24 cellular contexts compared by ENCODE assay signal in the genomic region with DNA sequence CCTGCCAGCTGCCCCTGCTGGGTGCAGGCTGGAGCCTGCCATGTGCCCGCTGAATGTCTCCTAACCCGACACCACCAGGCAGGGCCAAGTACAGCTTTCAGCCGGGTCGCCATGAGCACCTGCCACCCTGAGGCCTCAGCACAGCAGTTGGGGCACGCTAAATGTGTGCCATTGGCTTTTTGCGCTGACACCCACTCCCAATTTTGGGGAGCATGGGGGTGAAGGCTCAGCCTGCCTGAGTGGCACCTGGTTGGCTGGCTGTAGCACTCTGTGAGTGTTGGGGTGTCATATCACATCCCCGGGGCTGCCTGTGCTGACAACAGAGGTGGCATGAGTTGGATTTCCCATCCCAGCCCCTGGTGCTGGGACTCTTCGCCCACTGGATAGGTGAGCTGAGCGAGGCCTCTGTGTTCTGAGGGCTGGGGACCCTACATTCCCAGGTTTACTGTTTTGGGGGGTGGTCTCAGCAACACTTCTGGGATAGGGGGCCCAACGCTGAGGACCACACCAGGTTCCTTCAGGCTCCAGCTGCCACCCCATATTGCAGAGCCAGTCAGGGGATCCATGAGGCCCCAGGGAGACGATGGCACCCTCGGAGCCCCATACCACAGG. TPM values are rescaled to one million over a fixed set of nuclear protein-coding genes. Genes with fewer than 3 reads are reported as not detected.
"Had no signal": no experiment of that assay in that cellular context is flagged by ENCODE, and none has a peak within 500 bp of the region (broad histone marks: within the 10 kb centered on the region; RNA-seq: fewer than 3 reads in every experiment).

No MANE protein-coding gene starts in this region.

- ATAC-seq: activated CD8-positive, alpha-beta memory T cell treated with anti-CD3 and anti-CD28 coated beads, Interleukin-2, amount 10 ng/mL, durations not matched to agents 7 days and 5 days; left colon; lower lobe of right lung had no signal

- DNase-seq: activated CD4-positive, alpha-beta T cell treated with anti-CD3 and anti-CD28 coated beads for 1 hour; activated CD4-positive, alpha-beta T cell treated with anti-CD3 and anti-CD28 coated beads, Interleukin-2, amount 50 U/mL, for 48 hours; activated CD8-positive, alpha-beta memory T cell treated with anti-CD3 and anti-CD28 coated beads, Interleukin-2, amount 10 ng/mL, durations not matched to agents 7 days and 5 days; activated naive CD4-positive, alpha-beta T cell treated with anti-CD3 and anti-CD28 coated beads, Interleukin-2, amount 10 ng/mL, durations not matched to agents 7 days and 5 days; colonic mucosa; foreskin melanocyte; glutamatergic neuron; hippocampal formation; left colon; lower lobe of right lung; occipital lobe; stimulated activated CD4-positive, alpha-beta T cell treated with anti-CD3 and anti-CD28 coated beads, Interleukin-12 subunit alpha, Interleukin-12 subunit beta, amount 100 ng/mL, for 4 hours; stimulated activated CD4-positive, alpha-beta T cell treated with anti-CD3 and anti-CD28 coated beads, Interleukin-1b, Interleukin-23, amount 100 ng/mL, for 48 hours; stimulated activated CD8-positive, alpha-beta memory T cell treated with anti-CD3 and anti-CD28 coated beads, Interleukin-4, amount 100 ng/mL, for 48 hours; uterus; WERI-Rb-1 had no signal

- H3K36me3 ChIP-seq: colonic mucosa, uterus had no signal

- FAIRE-seq: islet of Langerhans had no signal

- H3K4me1 ChIP-seq: ascending aorta, colonic mucosa, lower lobe of right lung, tibial nerve, uterus had no signal

- H3K27me3 ChIP-seq: ascending aorta, colonic mucosa, tibial nerve, uterus had no signal

- H3K27ac ChIP-seq: ascending aorta, colonic mucosa, lower lobe of right lung, tibial nerve, uterus, WERI-Rb-1 had no signal

- H3K9me3 ChIP-seq: ascending aorta, colonic mucosa, lower lobe of right lung, tibial nerve, uterus had no signal

- H3K4me3 ChIP-seq: ascending aorta, colonic mucosa, lower lobe of right lung, tibial nerve, uterus had no signal

RNA-seq across cellular contexts. Expression of a gene that starts 48.2 kb away (rescaled TPM):
- total RNA-seq: activated CD8-positive, alpha-beta memory T cell treated with anti-CD3 and anti-CD28 coated beads, Interleukin-2, amount 10 ng/mL, durations not matched to agents 7 days and 5 days; ascending aorta; epithelial cell of proximal tubule; progenitor cell of endocrine pancreas; T-helper 2 cell treated with Interferon-gamma antibody and Interleukin-4, amounts not matched to agents 100 ng/mL and 5 ng/mL, for 36 hours; uterus had no signal

RNA-seq across cellular contexts. Expression of a gene that starts 52.0 kb away (rescaled TPM):
- total RNA-seq: activated CD8-positive, alpha-beta memory T cell treated with anti-CD3 and anti-CD28 coated beads, Interleukin-2, amount 10 ng/mL, durations not matched to agents 7 days and 5 days; ascending aorta; colonic mucosa; epithelial cell of proximal tubule; left colon; mesenteric fat pad; occipital lobe; progenitor cell of endocrine pancreas; T-helper 2 cell treated with Interferon-gamma antibody and Interleukin-4, amounts not matched to agents 100 ng/mL and 5 ng/mL, for 36 hours; tibial nerve; uterus had no signal
- polyA plus RNA-seq: adipose tissue had no signal
